1 cellular context compared by ENCODE assay signal in genomic region chr18:76975577-76976110, GRCh38.
TF ChIP-seq lines count a peak whose summit lies in the region.

No MANE protein-coding gene starts in this region.

TF ChIP-seq in GM23338, 12 proteins besides CTCF, POLR2A, EP300 and RAD21 (continued from another document):
- TF ChIP-seq ZNF462 (CRISPR knock-in tag; IDR thresholded peaks at IDR 0.05) (no peak), CREB1 (CRISPR knock-in tag; IDR thresholded peaks at IDR 0.05; ENCODE audit: low read depth) (no peak)
